In genomic region chr7:34069676-34070075, GRCh38 we compare ENCODE assay signal across 14 cellular contexts.
DNase-seq lines count a peak whose midpoint lies in the region; FAIRE-seq and TF ChIP-seq lines count a peak whose summit lies in the region.
"Had no signal": no experiment of that assay in that cellular context is flagged by ENCODE, and none has a peak within 500 bp of the region (broad histone marks: within the 10 kb centered on the region; RNA-seq: fewer than 3 reads in every experiment).

No MANE protein-coding gene starts in this region.

- DNase-seq in DMS 273 (lab: John Stamatoyannopoulos, UW; ENCODE audit: unreplicated experiment) (peak; percentile 16), DMS 273 treated with DMSO at 0.1 percent for 48 hours (lab: John Stamatoyannopoulos, UW) (no peak), NCI-H526 treated with DMSO at 0.1 percent for 48 hours (lab: John Stamatoyannopoulos, UW) (peak; percentile 32), osteoblast (ENCODE audit: insufficient read length, low spot score, missing footprints) (peak; percentile 82), WERI-Rb-1 (no peak), KG1 (lab: John Stamatoyannopoulos, UW) (no peak), SW 1271 (lab: John Stamatoyannopoulos, UW) (no peak)
- DNase-seq: activated CD4-positive, alpha-beta T cell treated with anti-CD3 and anti-CD28 coated beads, Interleukin-2, amount 50 U/mL, for 48 hours; NCI-H2081; pancreas had no signal

- peak overlapping the region; percentile 54 for H3K4me2 ChIP-seq in osteoblast (ENCODE audit: insufficient read depth, low read length)

- H4K20me1 ChIP-seq in osteoblast (ENCODE audit: insufficient read depth, low read length) = no peaks in the 10 kb centered on the region

- H3K9me3 ChIP-seq in osteoblast (ENCODE audit: low read depth, low read length) (no peaks in the 10 kb centered on the region), WERI-Rb-1 (ENCODE audit: severe bottlenecking) (no peaks in the 10 kb centered on the region)
- H3K9me3 ChIP-seq: pancreas had no signal

- H3K27ac ChIP-seq in osteoblast (ENCODE audit: low read depth, low read length) = peak overlapping the region; percentile 87
- H3K27ac ChIP-seq in WERI-Rb-1 = no peak overlapping the region
- H3K27ac ChIP-seq: 22Rv1, epithelial cell of prostate, pancreas had no signal

- peaks cover 28% of the 10 kb centered on the region for H3K4me1 ChIP-seq in osteoblast (ENCODE audit: insufficient read depth, low read length)
- H3K4me1 ChIP-seq: pancreas had no signal

- TF ChIP-seq CTCF in osteoblast (IDR thresholded peaks at IDR 0.05; ENCODE audit: extremely low read depth, low read depth, low read length) = no peak
- no peak for TF ChIP-seq CTCF in WERI-Rb-1 (IDR thresholded peaks at IDR 0.05; ENCODE audit: low read depth, low read length)

- no peak overlapping the region for H3K4me3 ChIP-seq in osteoblast (ENCODE audit: insufficient read depth, low read length)
- no peak overlapping the region for H3K4me3 ChIP-seq in WERI-Rb-1 (ENCODE audit: low read depth, low read length)
- H3K4me3 ChIP-seq: pancreas had no signal

- H3K27me3 ChIP-seq in osteoblast (ENCODE audit: insufficient read depth, low read length) (no peaks in the 10 kb centered on the region), WERI-Rb-1 (ENCODE audit: insufficient read depth, low read depth, severe bottlenecking) (no peaks in the 10 kb centered on the region)
- H3K27me3 ChIP-seq: pancreas had no signal

- no peaks in the 10 kb centered on the region for H3K79me2 ChIP-seq in osteoblast (ENCODE audit: insufficient read depth, low read length)

- H3K36me3 ChIP-seq in osteoblast (ENCODE audit: insufficient read depth, low read length) (peaks cover 9% of the 10 kb centered on the region), WERI-Rb-1 (no peaks in the 10 kb centered on the region)
- H3K36me3 ChIP-seq: pancreas had no signal

- no peak overlapping the region for H2AFZ ChIP-seq in osteoblast (ENCODE audit: low read length)

- FAIRE-seq in endometrium (lab: Jason Lieb, UNC) = peak; percentile 55
- FAIRE-seq: D721Med, pancreas had no signal

Comparison
In these comparisons a context has a peak if more than half of its experiments do, and no peak if none do; other contexts are left out.
1. DNase-seq: peak in DMS 273 (single experiment), NCI-H526 treated with DMSO at 0.1 percent for 48 hours (single experiment) and osteoblast (single experiment); none in DMS 273 treated with DMSO at 0.1 percent for 48 hours (single experiment), WERI-Rb-1 (single experiment), KG1 (single experiment) and SW 1271 (0 of 2).